ENCODE assay signal across 8 cellular contexts in genomic region chr3:50189274-50189673, GRCh38. TPM values are rescaled to one million over a fixed set of nuclear protein-coding genes. Genes with fewer than 3 reads are reported as not detected.
DNase-seq lines count a peak whose midpoint lies in the region; ATAC-seq and TF ChIP-seq lines count a peak whose summit lies in the region.

No MANE protein-coding gene starts in this region.

- intact Hi-C loops in breast epithelium (cut with DNase I; ENCODE audit: low total_unique reads): loop anchor here (10.0 kb wide), 1 partner anchor 64 kb away; no protein-coding TSS in a partner anchor

- H3K9me3 ChIP-seq in breast epithelium: no peaks in the 10 kb centered on the region

- H3K4me3 ChIP-seq in breast epithelium (no peak overlapping the region), kidney epithelial cell (ENCODE audit: low read depth, low read length) (no peak overlapping the region)

- no peak for TF ChIP-seq POLR2A in breast epithelium (IDR thresholded peaks at IDR 0.05)

- TF ChIP-seq CTCF in breast epithelium (IDR thresholded peaks at IDR 0.05) (peak; percentile 52 to 89 (median 78)), kidney epithelial cell (IDR thresholded peaks at IDR 0.05; ENCODE audit: insufficient read depth, low read length, poor library complexity, severe bottlenecking) (peak; percentile 90)

- H3K36me3 ChIP-seq in breast epithelium (no peaks in the 10 kb centered on the region), kidney epithelial cell (ENCODE audit: control insufficient read depth, insufficient read depth, low read length) (no peaks in the 10 kb centered on the region)

- DNase-seq in G401 (ENCODE audit: low spot score) (peak; percentile 71), KBM-7 (peak; percentile 75), RPMI7951 (ENCODE audit: low read depth) (peak; percentile 75), breast epithelium (ENCODE audit: low spot score in 2 of 2) (peak; percentile 79 to 81), kidney epithelial cell (ENCODE audit: low read depth) (peak; percentile 54)
- DNase-seq in stimulated activated CD8-positive, alpha-beta memory T cell treated with anti-CD3 and anti-CD28 coated beads, Interleukin-15, amount 100 ng/mL, for 48 hours (ENCODE audit: low read depth in 2 of 2): peak; percentile 22 to 32

- H3K27me3 ChIP-seq in breast epithelium (peaks cover 14 to 16% of the 10 kb centered on the region in 2 donors), kidney epithelial cell (ENCODE audit: control insufficient read depth, insufficient read depth, low read length) (peaks cover 18% of the 10 kb centered on the region)

- no peak overlapping the region for H3K27ac ChIP-seq in breast epithelium

- H3K4me1 ChIP-seq in breast epithelium: peaks cover 4 to 5% of the 10 kb centered on the region in 2 donors

- in situ Hi-C loops in G401 (cut with HindIII; ENCODE audit: low sequenced_read_pairs): no loop called here
- in situ Hi-C loops in KBM-7 (cut with MboI; ENCODE audit: low pct_unique_long_range_greater_than_20kb, low sequenced_read_pairs): no loop called here

- no peak for ATAC-seq in HG03342 (IDR thresholded peaks at IDR 0.05; ENCODE audit: unreplicated experiment)
- ATAC-seq in HG02973 (IDR thresholded peaks at IDR 0.05; ENCODE audit: unreplicated experiment): no peak

RNA-seq across cellular contexts. Expression of gene GNAT1, which starts 2.1 kb away (rescaled TPM):
- total RNA-seq in G401 (2014; rRNA removed; shearing (Covaris generic)): not detected in 2 replicates
- not detected in 2 replicates for total RNA-seq in RPMI7951 (2014; rRNA removed; shearing (Covaris generic))
- not detected for total RNA-seq in breast epithelium
- not detected in 2 replicates for total RNA-seq in kidney epithelial cell

RNA-seq across cellular contexts. Expression of gene SLC38A3, which starts 15.8 kb away (rescaled TPM):
- 1.1 and 3.0 TPM in 2 replicates for total RNA-seq in G401 (2014; rRNA removed; shearing (Covaris generic))
- total RNA-seq in RPMI7951 (2014; rRNA removed; shearing (Covaris generic)): not detected in 2 replicates
- total RNA-seq in breast epithelium: 1 to 10 TPM in 1 of 3 donors, under 1 TPM in 1, not detected in 1; 0.98 to 2.5 TPM
- 0.13 and 0.48 TPM in 2 replicates for total RNA-seq in kidney epithelial cell

RNA-seq across cellular contexts. Expression of gene SEMA3F, which starts 34.1 kb away (rescaled TPM):
- total RNA-seq in G401 (2014; rRNA removed; shearing (Covaris generic)): 46.9 and 55.8 TPM in 2 replicates
- total RNA-seq in RPMI7951 (2014; rRNA removed; shearing (Covaris generic)): 1.5 and 1.9 TPM in 2 replicates
- 10 to 100 TPM in 2 of 3 donors, 1 to 10 TPM in 1; 7.7 to 49.8 (median 26.9) TPM for total RNA-seq in breast epithelium
- total RNA-seq in kidney epithelial cell: 79.8 and 85.4 TPM in 2 replicates

RNA-seq across cellular contexts. Expression of gene GNAI2, which starts 46.7 kb away (rescaled TPM):
- total RNA-seq in G401 (2014; rRNA removed; shearing (Covaris generic)): 67.4 and 104 TPM in 2 replicates
- total RNA-seq in RPMI7951 (2014; rRNA removed; shearing (Covaris generic)): 302 and 305 TPM in 2 replicates
- total RNA-seq in breast epithelium (100 to 1,000 TPM in 2 of 3 donors, 10 to 100 TPM in 1; 95.3 to 232 (median 162) TPM), kidney epithelial cell (208 and 221 TPM in 2 replicates)

Comparison
In these comparisons a context has a peak if more than half of its experiments do, and no peak if none do; other contexts are left out.
1. DNase-seq: peak in every context shown above with its lines; median percentile 80 in breast epithelium; 75 in KBM-7; 75 in RPMI7951; 71 in G401; 54 in kidney epithelial cell; 27 in stimulated activated CD8-positive, alpha-beta memory T cell treated with anti-CD3 and anti-CD28 coated beads, Interleukin-15, amount 100 ng/mL, for 48 hours.